In genomic region chr20:2752631-2753455, GRCh38 we compare ENCODE assay signal across 8 cellular contexts. TPM values are rescaled to one million over a fixed set of nuclear protein-coding genes. Genes with fewer than 3 reads are reported as not detected.
DNase-seq lines count a peak whose midpoint lies in the region; ATAC-seq and TF ChIP-seq lines count a peak whose summit lies in the region.

No MANE protein-coding gene starts in this region.

- H3K4me1 Mint-ChIP-seq in activated T-cell treated with anti-CD3 and anti-CD28 coated beads, Interleukin-2, amount 50 U/mL, for 72 hours (ENCODE audit: low read depth): peaks cover 32% of the 10 kb centered on the region
- H3K4me1 Mint-ChIP-seq in progenitor cell of endocrine pancreas (ENCODE audit: low read depth): peaks cover 13% of the 10 kb centered on the region

- peaks cover 90% of the 10 kb centered on the region for H3K27me3 ChIP-seq in foreskin keratinocyte

- peak; percentile 64 for TF ChIP-seq CTCF in foreskin keratinocyte (conservative IDR thresholded peaks at IDR 0.05)
- TF ChIP-seq CTCF in progenitor cell of endocrine pancreas (IDR thresholded peaks at IDR 0.05; ENCODE audit: unreplicated experiment): peak; percentile 72

- H3K27ac Mint-ChIP-seq in activated T-cell treated with anti-CD3 and anti-CD28 coated beads, Interleukin-2, amount 50 U/mL, for 72 hours: no peak overlapping the region
- no peak overlapping the region for H3K27ac Mint-ChIP-seq in progenitor cell of endocrine pancreas

- H3K36me3 Mint-ChIP-seq in activated T-cell treated with anti-CD3 and anti-CD28 coated beads, Interleukin-2, amount 50 U/mL, for 72 hours (ENCODE audit: insufficient read depth in 2 of 2): peaks cover 0 to 2% of the 10 kb centered on the region in 2 donors
- H3K36me3 Mint-ChIP-seq in progenitor cell of endocrine pancreas (ENCODE audit: insufficient read depth): peaks cover 2% of the 10 kb centered on the region

- peak; percentile 33 for DNase-seq in SIG-M5 treated with dmso at 0.1 percent for 504 hours (lab: John Stamatoyannopoulos, UW; ENCODE audit: unreplicated experiment)
- no peak for DNase-seq in SIG-M5 (lab: John Stamatoyannopoulos, UW)
- DNase-seq in NCI-H1694 (lab: John Stamatoyannopoulos, UW): peak; percentile 36
- peak; percentile 48 to 62 for DNase-seq in activated T-cell treated with anti-CD3 and anti-CD28 coated beads, Interleukin-2, amount 50 U/mL, for 72 hours
- DNase-seq in foreskin keratinocyte: no peak
- DNase-seq in progenitor cell of endocrine pancreas (ENCODE audit: low spot score, unreplicated experiment): no peak
- no peak for DNase-seq in mucosa of gallbladder (ENCODE audit: low spot score)

- H3K4me3 Mint-ChIP-seq in activated T-cell treated with anti-CD3 and anti-CD28 coated beads, Interleukin-2, amount 50 U/mL, for 72 hours: peak overlapping the region; percentile 89 to 91
- H3K4me3 Mint-ChIP-seq in progenitor cell of endocrine pancreas (ENCODE audit: low read depth): peak overlapping the region; percentile 70

- ATAC-seq in activated T-cell treated with anti-CD3 and anti-CD28 coated beads, Interleukin-2, amount 50 U/mL, for 72 hours (replicated peaks in 1 of 2): peak; percentile 30
- ATAC-seq in foreskin keratinocyte (peak; percentile 7), HG02588 (IDR thresholded peaks at IDR 0.05; ENCODE audit: unreplicated experiment) (no peak)

- no peak overlapping the region for H3K27ac ChIP-seq in foreskin keratinocyte

- H3K4me1 ChIP-seq in foreskin keratinocyte: peaks cover 7% of the 10 kb centered on the region

- H3K9me3 Mint-ChIP-seq in activated T-cell treated with anti-CD3 and anti-CD28 coated beads, Interleukin-2, amount 50 U/mL, for 72 hours: no peaks in the 10 kb centered on the region
- H3K9me3 Mint-ChIP-seq in progenitor cell of endocrine pancreas (ENCODE audit: low read depth): no peaks in the 10 kb centered on the region

- peaks cover 47% of the 10 kb centered on the region for H3K27me3 Mint-ChIP-seq in activated T-cell treated with anti-CD3 and anti-CD28 coated beads, Interleukin-2, amount 50 U/mL, for 72 hours (ENCODE audit: low read depth)
- peaks cover 66% of the 10 kb centered on the region for H3K27me3 Mint-ChIP-seq in progenitor cell of endocrine pancreas

RNA-seq across cellular contexts. Expression of gene CPXM1, which starts 47.6 kb away (rescaled TPM):
- 1 to 10 TPM; 4.0 to 4.4 TPM for total RNA-seq in activated T-cell treated with anti-CD3 and anti-CD28 coated beads, Interleukin-2, amount 50 U/mL, for 72 hours
- total RNA-seq in foreskin keratinocyte (not detected in 2 replicates), progenitor cell of endocrine pancreas (130 and 131 TPM in 2 replicates), mucosa of gallbladder (6.8 TPM)
- polyA plus RNA-seq in foreskin keratinocyte: not detected in 2 replicates

Comparison
In these comparisons a context has a peak if more than half of its experiments do, and no peak if none do; other contexts are left out.
1. DNase-seq: peak in SIG-M5 treated with dmso at 0.1 percent for 504 hours (single experiment), NCI-H1694 (single experiment) and activated T-cell treated with anti-CD3 and anti-CD28 coated beads, Interleukin-2, amount 50 U/mL, for 72 hours (2 of 2); none in SIG-M5 (single experiment), foreskin keratinocyte (0 of 2), progenitor cell of endocrine pancreas (single experiment) and mucosa of gallbladder (single experiment).
2. RNA of gene CPXM1, which starts 47.6 kb away (total RNA-seq): 130 to 131 TPM in progenitor cell of endocrine pancreas; 6.8 TPM in mucosa of gallbladder (single experiment), 4.0 to 4.4 TPM in activated T-cell treated with anti-CD3 and anti-CD28 coated beads, Interleukin-2, amount 50 U/mL, for 72 hours and not detected in foreskin keratinocyte; every median in the first group is over 10 times any median in the second.